In the genomic region with DNA sequence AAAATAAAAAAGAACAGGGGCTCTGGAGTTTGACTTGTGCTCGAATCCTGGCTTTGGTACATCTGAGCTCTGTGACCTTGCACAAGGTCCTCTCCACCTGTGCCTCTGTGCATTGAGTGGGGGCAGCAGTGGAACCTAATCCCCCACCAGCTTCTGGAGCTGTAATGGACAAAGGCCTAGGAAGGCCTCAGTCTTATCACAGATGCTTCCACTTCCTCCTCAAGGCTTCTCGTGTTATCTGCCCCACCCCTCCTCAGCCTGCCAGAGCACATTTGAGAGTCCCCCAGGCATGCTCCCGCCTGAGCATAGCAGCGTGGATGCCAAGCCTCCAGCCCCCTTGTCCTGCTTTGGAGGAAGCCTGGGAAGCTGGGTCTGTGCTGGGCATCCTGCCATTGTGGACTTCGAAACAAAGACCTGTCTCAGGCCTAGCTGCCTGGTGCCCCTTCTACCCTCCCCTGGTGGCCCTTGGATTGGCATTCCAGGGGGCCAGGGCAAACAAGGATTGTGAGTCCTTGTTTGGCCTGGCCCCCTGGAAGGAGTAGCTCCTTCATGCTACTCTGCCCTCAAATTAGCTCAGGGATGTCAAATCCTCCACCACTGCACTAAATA, we compare ENCODE assay signal across 17 cellular contexts. TPM values are rescaled to one million over a fixed set of nuclear protein-coding genes. Genes with fewer than 3 reads are reported as not detected.
DNase-seq lines count a peak whose midpoint lies in the region; ATAC-seq and TF ChIP-seq lines count a peak whose summit lies in the region.
"Had no signal": no experiment of that assay in that cellular context is flagged by ENCODE, and none has a peak within 500 bp of the region (broad histone marks: within the 10 kb centered on the region; RNA-seq: fewer than 3 reads in every experiment).

No MANE protein-coding gene starts in this region.

- intact Hi-C loops in activated CD4-positive, alpha-beta T cell treated with anti-CD3 and anti-CD28 coated beads for 36 hours (cut with DNase I, micrococcal nuclease): no loop called here

- no peak for ATAC-seq in activated CD4-positive, alpha-beta T cell treated with anti-CD3 and anti-CD28 coated beads for 36 hours
- ATAC-seq in GM18868 (IDR thresholded peaks at IDR 0.05; ENCODE audit: unreplicated experiment): no peak
- ATAC-seq: GM23338, PC-3 had no signal

- no peaks in the 10 kb centered on the region for H3K27me3 Mint-ChIP-seq in chondrocyte (ENCODE audit: low read depth)
- H3K27me3 Mint-ChIP-seq in activated CD4-positive, alpha-beta T cell treated with anti-CD3 and anti-CD28 coated beads for 36 hours: no peaks in the 10 kb centered on the region
- H3K27me3 Mint-ChIP-seq: dendritic cell treated with granulocyte-macrophage colony-stimulating factor and Interleukin-4, amounts not matched to agents 40 ng/mL and 50 ng/mL, for 4 days had no signal

- POLR2A ChIA-PET in activated CD4-positive, alpha-beta T cell treated with anti-CD3 and anti-CD28 coated beads for 36 hours (lab: Charles Lee): interaction anchor here (0.5 to 1.5 kb wide), 2 partner anchors 11 to 16 kb away, joined by 3 read pairs; no protein-coding TSS in a partner anchor

- peak overlapping the region; percentile 22 for H3K27ac Mint-ChIP-seq in chondrocyte (ENCODE audit: unreplicated experiment)
- no peak overlapping the region for H3K27ac Mint-ChIP-seq in activated CD4-positive, alpha-beta T cell treated with anti-CD3 and anti-CD28 coated beads for 36 hours
- H3K27ac Mint-ChIP-seq: dendritic cell treated with granulocyte-macrophage colony-stimulating factor and Interleukin-4, amounts not matched to agents 40 ng/mL and 50 ng/mL, for 4 days; GM23338 had no signal

- no peak for TF ChIP-seq CTCF in chondrocyte (IDR thresholded peaks at IDR 0.05)

- peak; percentile 72 for DNase-seq in DMS79 (lab: John Stamatoyannopoulos, UW)
- DNase-seq in NCI-H1092 (lab: John Stamatoyannopoulos, UW): peak; percentile 11
- no peak for DNase-seq in chondrocyte (ENCODE audit: low spot score)
- DNase-seq in midbrain (lab: John Stamatoyannopoulos, UW): peak; percentile 65
- DNase-seq in mesenteric fat pad (ENCODE audit: low spot score): no peak
- DNase-seq in activated CD4-positive, alpha-beta T cell treated with anti-CD3 and anti-CD28 coated beads for 36 hours: no peak
- DNase-seq: activated CD4-positive, CD25-positive, alpha-beta regulatory T cell treated with anti-CD3 and anti-CD28 coated beads, Interleukin-2, amount 50 U/mL, for 72 hours; activated T-cell treated with anti-CD3 and anti-CD28 coated beads, Interleukin-2, amount 50 U/mL, for 48 hours; aorta; NCI-H1048; ovary; PC-3; stimulated activated CD4-positive, alpha-beta T cell treated with anti-CD3 and anti-CD28 coated beads, Interleukin-15, amount 100 ng/mL, for 24 hours; transverse colon had no signal

- CTCF ChIA-PET in activated CD4-positive, alpha-beta T cell treated with anti-CD3 and anti-CD28 coated beads for 36 hours (lab: Charles Lee): interaction anchor here (0.6 to 2.1 kb wide), 9 partner anchors 16 to 112 kb away, joined by 3 to 13 read pairs (median 4); partner anchors contain the start of gene SLC35E4

- H3K36me3 Mint-ChIP-seq in chondrocyte (ENCODE audit: low read depth): no peaks in the 10 kb centered on the region
- H3K36me3 Mint-ChIP-seq in activated CD4-positive, alpha-beta T cell treated with anti-CD3 and anti-CD28 coated beads for 36 hours (ENCODE audit: low read depth): peaks cover 5% of the 10 kb centered on the region

- H3K4me1 Mint-ChIP-seq in chondrocyte (ENCODE audit: low read depth): peaks cover 4% of the 10 kb centered on the region
- H3K4me1 Mint-ChIP-seq in activated CD4-positive, alpha-beta T cell treated with anti-CD3 and anti-CD28 coated beads for 36 hours: peaks cover 26% of the 10 kb centered on the region

- no peak overlapping the region for H3K4me3 Mint-ChIP-seq in chondrocyte (ENCODE audit: unreplicated experiment)
- no peak overlapping the region for H3K4me3 Mint-ChIP-seq in activated CD4-positive, alpha-beta T cell treated with anti-CD3 and anti-CD28 coated beads for 36 hours
- H3K4me3 Mint-ChIP-seq: dendritic cell treated with granulocyte-macrophage colony-stimulating factor and Interleukin-4, amounts not matched to agents 40 ng/mL and 50 ng/mL, for 4 days; GM23338 had no signal

- H3K9me3 Mint-ChIP-seq in chondrocyte (ENCODE audit: low read depth): no peaks in the 10 kb centered on the region
- no peaks in the 10 kb centered on the region for H3K9me3 Mint-ChIP-seq in activated CD4-positive, alpha-beta T cell treated with anti-CD3 and anti-CD28 coated beads for 36 hours (ENCODE audit: low read depth)
- H3K9me3 Mint-ChIP-seq: dendritic cell treated with granulocyte-macrophage colony-stimulating factor and Interleukin-4, amounts not matched to agents 40 ng/mL and 50 ng/mL, for 4 days had no signal

RNA-seq across cellular contexts. Expression of gene SLC35E4, which starts 15.0 kb away (rescaled TPM):
- 5.3 to 7.9 TPM (median 7.6 TPM) in 3 replicates for total RNA-seq in chondrocyte
- 3.7 TPM for total RNA-seq in mesenteric fat pad
- total RNA-seq in activated CD4-positive, alpha-beta T cell treated with anti-CD3 and anti-CD28 coated beads for 36 hours: 1 to 10 TPM; 3.6 to 4.3 TPM

RNA-seq across cellular contexts. Expression of gene DUSP18, which starts 17.1 kb away (rescaled TPM):
- total RNA-seq in chondrocyte (7.6 to 9.4 TPM (median 9.0 TPM) in 3 replicates), mesenteric fat pad (6.8 TPM)
- 1 to 10 TPM; 7.8 to 8.5 TPM for total RNA-seq in activated CD4-positive, alpha-beta T cell treated with anti-CD3 and anti-CD28 coated beads for 36 hours

RNA-seq across cellular contexts. Expression of gene TCN2, which starts 43.6 kb away (rescaled TPM):
- total RNA-seq in chondrocyte: 10.4 to 14.9 TPM (median 11.5 TPM) in 3 replicates
- total RNA-seq in mesenteric fat pad: 46.5 TPM
- total RNA-seq in activated CD4-positive, alpha-beta T cell treated with anti-CD3 and anti-CD28 coated beads for 36 hours: under 1 TPM; 0.12 to 0.32 TPM

RNA-seq across cellular contexts. Expression of gene OSBP2, which starts 44.1 kb away (rescaled TPM):
- 1.9 to 3.6 TPM (median 2.4 TPM) in 3 replicates for total RNA-seq in chondrocyte
- total RNA-seq in mesenteric fat pad: 1.4 TPM
- total RNA-seq in activated CD4-positive, alpha-beta T cell treated with anti-CD3 and anti-CD28 coated beads for 36 hours: 1 to 10 TPM; 1.2 to 1.4 TPM

RNA-seq across cellular contexts. Expression of gene PES1, which starts 58.9 kb away (rescaled TPM):
- total RNA-seq in chondrocyte (53.6 to 61.7 TPM (median 56.4 TPM) in 3 replicates), mesenteric fat pad (59.4 TPM)
- 100 to 1,000 TPM; 134 to 137 TPM for total RNA-seq in activated CD4-positive, alpha-beta T cell treated with anti-CD3 and anti-CD28 coated beads for 36 hours

Comparison
In these comparisons a context has a peak if more than half of its experiments do, and no peak if none do; other contexts are left out.
1. DNase-seq: peak in DMS79 (single experiment), NCI-H1092 (single experiment) and midbrain (single experiment); none in chondrocyte (single experiment), mesenteric fat pad (single experiment) and activated CD4-positive, alpha-beta T cell treated with anti-CD3 and anti-CD28 coated beads for 36 hours (single experiment).